In the genomic region with DNA sequence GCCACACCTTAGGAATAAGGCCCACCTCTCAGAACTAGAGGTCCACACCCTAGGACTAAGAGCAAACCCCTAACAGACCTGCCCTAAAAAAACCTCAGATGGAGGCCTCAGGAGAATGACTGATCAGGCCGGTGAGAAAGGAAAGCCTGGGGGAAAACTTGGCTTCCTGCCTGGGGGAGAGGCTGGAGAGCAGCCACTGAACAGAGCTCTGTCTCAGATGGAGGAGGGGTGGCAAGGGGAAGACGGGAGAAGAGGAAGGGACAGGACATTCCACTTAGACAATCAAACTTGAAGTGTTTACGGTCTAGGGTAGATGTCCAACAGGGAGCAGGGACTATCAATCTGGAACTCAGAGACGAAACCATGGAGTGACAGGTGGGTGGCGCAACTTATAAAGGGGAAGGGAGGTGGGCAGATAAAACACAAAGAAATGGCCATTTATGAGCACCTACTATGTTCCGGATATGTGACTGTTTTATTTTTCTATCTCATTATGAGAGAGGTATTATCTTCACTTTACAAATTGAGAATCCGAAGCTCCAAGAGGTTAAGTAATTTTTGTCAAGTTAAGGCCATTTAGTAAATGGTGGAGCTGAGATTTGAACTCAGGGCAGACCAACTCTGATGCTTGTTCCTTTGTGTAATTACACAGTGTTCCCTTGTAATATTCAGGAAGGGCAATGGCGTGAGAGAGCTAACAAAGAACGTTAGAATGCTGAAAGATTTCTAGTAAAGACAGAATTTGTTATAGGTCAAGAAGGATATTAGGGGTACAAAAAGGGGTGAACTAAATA, we compare ENCODE assay signal across 10 cellular contexts.
DNase-seq lines count a peak whose midpoint lies in the region; ATAC-seq, FAIRE-seq and TF ChIP-seq lines count a peak whose summit lies in the region.
"Had no signal": no experiment of that assay in that cellular context is flagged by ENCODE, and none has a peak within 500 bp of the region (broad histone marks: within the 10 kb centered on the region; RNA-seq: fewer than 3 reads in every experiment).

No MANE protein-coding gene starts in this region.

- no peak for TF ChIP-seq RAD21 in A549 (conservative IDR thresholded peaks at IDR 0.05 in 1 of 2, IDR thresholded peaks at IDR 0.05 in 1 of 2)

- H3K4me3 Mint-ChIP-seq in mesothelial cell of epicardium = peak overlapping the region; percentile 63
- H3K4me3 Mint-ChIP-seq: CD4-positive, alpha-beta T cell had no signal

- ATAC-seq in A549 = peak in 1 of 2 experiments; percentile 23; a peak in 3 of 6 replicates
- ATAC-seq in GM18909 (IDR thresholded peaks at IDR 0.05; ENCODE audit: poor library complexity, unreplicated experiment) = no peak
- ATAC-seq in GM18505 (IDR thresholded peaks at IDR 0.05; ENCODE audit: unreplicated experiment) = no peak

- POLR2A ChIA-PET in A549 (lab: Yijun Ruan, JAX) = interaction anchor here (0.5 to 2.0 kb wide), 3 partner anchors 79 to 446 kb away, joined by 3 to 6 read pairs (median 5); no protein-coding TSS in a partner anchor

- no peak for FAIRE-seq in A549 (lab: Jason Lieb, UNC)

- H3K4me1 ChIP-seq in A549 = peaks cover 70% of the 10 kb centered on the region

- H3K4me2 ChIP-seq in A549 = peak overlapping the region; percentile 92

- no peaks in the 10 kb centered on the region for H3K9me3 ChIP-seq in A549

- peak overlapping the region; percentile 42 for H3K4me3 ChIP-seq in A549
- no peak overlapping the region for H3K4me3 ChIP-seq in epithelial cell of esophagus (ENCODE audit: low read length)

- CTCF ChIA-PET in A549 (lab: Yijun Ruan, JAX) = interaction anchor here (0.6 to 7.8 kb wide), 14 partner anchors 9 to 119 kb away, joined by 3 to 58 read pairs (median 4); a partner anchor contains a TSS

- TF ChIP-seq POLR2A in A549 (IDR thresholded peaks at IDR 0.05; ENCODE audit: low read length) = no peak
- no peak for TF ChIP-seq POLR2A in GM18505 (IDR thresholded peaks at IDR 0.05; ENCODE audit: borderline replicate concordance, extremely low read depth, insufficient read depth, insufficient read length)

- H3K4me1 Mint-ChIP-seq in mesothelial cell of epicardium = peaks cover 82% of the 10 kb centered on the region

- H3K27ac Mint-ChIP-seq in mesothelial cell of epicardium = peak overlapping the region; percentile 93
- H3K27ac Mint-ChIP-seq: CD4-positive, alpha-beta T cell had no signal

- DNase-seq in A549 (ENCODE audit: low read depth in 1 of 2, low spot score in 1 of 2) = peak in 1 of 2 experiments; percentile 34
- DNase-seq in LoVo (ENCODE audit: low spot score) = peak; percentile 76
- DNase-seq in epithelial cell of esophagus (ENCODE audit: low read depth) = peak; percentile 41
- DNase-seq in mesothelial cell of epicardium (ENCODE audit: low spot score in 2 of 2, unreplicated experiment in 2 of 2) = peak; percentile 28 to 61
- DNase-seq in NCI-H146 treated with DMSO at 0.1 percent for 48 hours (lab: John Stamatoyannopoulos, UW; ENCODE audit: unreplicated experiment) = no peak
- DNase-seq in effector CD8-positive, alpha-beta T cell (lab: John Stamatoyannopoulos, UW) = no peak
- DNase-seq: CD4-positive, alpha-beta T cell; T1000 had no signal

- H3K36me3 Mint-ChIP-seq in mesothelial cell of epicardium = peaks cover 8% of the 10 kb centered on the region

- no peaks in the 10 kb centered on the region for H3K27me3 Mint-ChIP-seq in mesothelial cell of epicardium (ENCODE audit: low read depth)
- H3K27me3 Mint-ChIP-seq: CD4-positive, alpha-beta T cell had no signal

- TF ChIP-seq EP300 in A549 (IDR thresholded peaks at IDR 0.05) = no peak

- H3K27ac ChIP-seq in A549 = peak overlapping the region; percentile 84

- TF ChIP-seq CTCF in A549 (IDR thresholded peaks at IDR 0.05) (no peak), epithelial cell of esophagus (IDR thresholded peaks at IDR 0.05; ENCODE audit: insufficient read depth, low read depth, low read length, missing control alignments) (no peak), mesothelial cell of epicardium (IDR thresholded peaks at IDR 0.05; ENCODE audit: unreplicated experiment) (no peak)

- no peaks in the 10 kb centered on the region for H3K9me3 Mint-ChIP-seq in mesothelial cell of epicardium
- H3K9me3 Mint-ChIP-seq: CD4-positive, alpha-beta T cell had no signal

- WGBS in A549 (ENCODE audit: missing lambda C conversion rate) = 26% methylated on average over 9 of the region's 9 CpGs

TF ChIP-seq in A549, 52 proteins besides CTCF, POLR2A, EP300 and RAD21:
- TF ChIP-seq FOSL2 (IDR thresholded peaks at IDR 0.05) = no peak
- TF ChIP-seq FOSL2 (CRISPR knock-in tag; IDR thresholded peaks at IDR 0.05) = no peak
- TF ChIP-seq CHD2 (IDR thresholded peaks at IDR 0.05; ENCODE audit: low read length, partially characterized antibody) = no peak
- TF ChIP-seq, protein P1, sequence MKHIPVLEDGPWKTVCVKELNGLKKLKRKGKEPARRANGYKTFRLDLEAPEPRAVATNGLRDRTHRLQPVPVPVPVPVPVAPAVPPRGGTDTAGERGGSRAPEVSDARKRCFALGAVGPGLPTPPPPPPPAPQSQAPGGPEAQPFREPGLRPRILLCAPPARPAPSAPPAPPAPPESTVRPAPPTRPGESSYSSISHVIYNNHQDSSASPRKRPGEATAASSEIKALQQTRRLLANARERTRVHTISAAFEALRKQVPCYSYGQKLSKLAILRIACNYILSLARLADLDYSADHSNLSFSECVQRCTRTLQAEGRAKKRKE (CRISPR knock-in tag; IDR thresholded peaks at IDR 0.05; ENCODE audit: low read depth) = no peak
- no peak for TF ChIP-seq BHLHE40 (IDR thresholded peaks at IDR 0.05; ENCODE audit: low read depth, low read length)

Comparison
In these comparisons a context has a peak if more than half of its experiments do, and no peak if none do; other contexts are left out.
1. DNase-seq: peak in LoVo (single experiment), epithelial cell of esophagus (single experiment) and mesothelial cell of epicardium (2 of 2); none in NCI-H146 treated with DMSO at 0.1 percent for 48 hours (single experiment) and effector CD8-positive, alpha-beta T cell (single experiment).